In genomic region chr7:106285051-106285800, GRCh38 we compare ENCODE assay signal across 1 cellular context.
TF ChIP-seq lines count a peak whose summit lies in the region.

No MANE protein-coding gene starts in this region.

TF ChIP-seq in HepG2, 621 proteins besides CTCF, POLR2A, EP300 and RAD21 (continued from another document and continues in another):
- TF ChIP-seq, protein P1, sequence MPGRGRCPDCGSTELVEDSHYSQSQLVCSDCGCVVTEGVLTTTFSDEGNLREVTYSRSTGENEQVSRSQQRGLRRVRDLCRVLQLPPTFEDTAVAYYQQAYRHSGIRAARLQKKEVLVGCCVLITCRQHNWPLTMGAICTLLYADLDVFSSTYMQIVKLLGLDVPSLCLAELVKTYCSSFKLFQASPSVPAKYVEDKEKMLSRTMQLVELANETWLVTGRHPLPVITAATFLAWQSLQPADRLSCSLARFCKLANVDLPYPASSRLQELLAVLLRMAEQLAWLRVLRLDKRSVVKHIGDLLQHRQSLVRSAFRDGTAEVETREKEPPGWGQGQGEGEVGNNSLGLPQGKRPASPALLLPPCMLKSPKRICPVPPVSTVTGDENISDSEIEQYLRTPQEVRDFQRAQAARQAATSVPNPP (CRISPR knock-in tag; IDR thresholded peaks at IDR 0.05), result no peak
- TF ChIP-seq JDP2 (CRISPR knock-in tag; IDR thresholded peaks at IDR 0.05; ENCODE audit: borderline replicate concordance), result no peak
- TF ChIP-seq TCF12 (IDR thresholded peaks at IDR 0.05), result no peak
- no peak for TF ChIP-seq TCF12 (CRISPR knock-in tag; IDR thresholded peaks at IDR 0.05)
- TF ChIP-seq, protein P2, sequence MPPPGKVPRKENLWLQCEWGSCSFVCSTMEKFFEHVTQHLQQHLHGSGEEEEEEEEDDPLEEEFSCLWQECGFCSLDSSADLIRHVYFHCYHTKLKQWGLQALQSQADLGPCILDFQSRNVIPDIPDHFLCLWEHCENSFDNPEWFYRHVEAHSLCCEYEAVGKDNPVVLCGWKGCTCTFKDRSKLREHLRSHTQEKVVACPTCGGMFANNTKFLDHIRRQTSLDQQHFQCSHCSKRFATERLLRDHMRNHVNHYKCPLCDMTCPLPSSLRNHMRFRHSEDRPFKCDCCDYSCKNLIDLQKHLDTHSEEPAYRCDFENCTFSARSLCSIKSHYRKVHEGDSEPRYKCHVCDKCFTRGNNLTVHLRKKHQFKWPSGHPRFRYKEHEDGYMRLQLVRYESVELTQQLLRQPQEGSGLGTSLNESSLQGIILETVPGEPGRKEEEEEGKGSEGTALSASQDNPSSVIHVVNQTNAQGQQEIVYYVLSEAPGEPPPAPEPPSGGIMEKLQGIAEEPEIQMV (CRISPR knock-in tag; IDR thresholded peaks at IDR 0.05; ENCODE audit: low read depth), result 0 out of 2 replicates have a peak, but pooled peaks have one; percentile 23
- TF ChIP-seq, protein P3, sequence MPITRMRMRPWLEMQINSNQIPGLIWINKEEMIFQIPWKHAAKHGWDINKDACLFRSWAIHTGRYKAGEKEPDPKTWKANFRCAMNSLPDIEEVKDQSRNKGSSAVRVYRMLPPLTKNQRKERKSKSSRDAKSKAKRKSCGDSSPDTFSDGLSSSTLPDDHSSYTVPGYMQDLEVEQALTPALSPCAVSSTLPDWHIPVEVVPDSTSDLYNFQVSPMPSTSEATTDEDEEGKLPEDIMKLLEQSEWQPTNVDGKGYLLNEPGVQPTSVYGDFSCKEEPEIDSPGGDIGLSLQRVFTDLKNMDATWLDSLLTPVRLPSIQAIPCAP (CRISPR knock-in tag; IDR thresholded peaks at IDR 0.05; ENCODE audit: low read depth), result no peak; the same call in 1 of the 2 replicates
- peak; percentile 71 for TF ChIP-seq SP5 (CRISPR knock-in tag; IDR thresholded peaks at IDR 0.05; ENCODE audit: borderline replicate concordance, low read depth)
- TF ChIP-seq SCMH1 (CRISPR knock-in tag; IDR thresholded peaks at IDR 0.05; ENCODE audit: borderline replicate concordance), result no peak
- TF ChIP-seq MIER2 (CRISPR knock-in tag; IDR thresholded peaks at IDR 0.05), result no peak
- no peak for TF ChIP-seq GTF2F1 (IDR thresholded peaks at IDR 0.05; ENCODE audit: low read length)
- TF ChIP-seq ZBTB4 (CRISPR knock-in tag; IDR thresholded peaks at IDR 0.05; ENCODE audit: borderline replicate concordance), result 0 out of 2 replicates have a peak, but pooled peaks have one; percentile 56
- TF ChIP-seq SMYD3 (CRISPR knock-in tag; IDR thresholded peaks at IDR 0.05), result no peak; the same call in 1 of the 2 replicates
- TF ChIP-seq MEF2D (CRISPR knock-in tag; IDR thresholded peaks at IDR 0.05), result peak; percentile 21; the same call in 1 of the 2 replicates
- TF ChIP-seq, protein P4, sequence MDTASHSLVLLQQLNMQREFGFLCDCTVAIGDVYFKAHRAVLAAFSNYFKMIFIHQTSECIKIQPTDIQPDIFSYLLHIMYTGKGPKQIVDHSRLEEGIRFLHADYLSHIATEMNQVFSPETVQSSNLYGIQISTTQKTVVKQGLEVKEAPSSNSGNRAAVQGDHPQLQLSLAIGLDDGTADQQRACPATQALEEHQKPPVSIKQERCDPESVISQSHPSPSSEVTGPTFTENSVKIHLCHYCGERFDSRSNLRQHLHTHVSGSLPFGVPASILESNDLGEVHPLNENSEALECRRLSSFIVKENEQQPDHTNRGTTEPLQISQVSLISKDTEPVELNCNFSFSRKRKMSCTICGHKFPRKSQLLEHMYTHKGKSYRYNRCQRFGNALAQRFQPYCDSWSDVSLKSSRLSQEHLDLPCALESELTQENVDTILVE (CRISPR knock-in tag; IDR thresholded peaks at IDR 0.05), result peak; percentile 87
- TF ChIP-seq ZNF788 (CRISPR knock-in tag; IDR thresholded peaks at IDR 0.05; ENCODE audit: borderline replicate concordance), result peak; percentile 95; the same call in 1 of the 2 replicates
- TF ChIP-seq KLF12 (CRISPR knock-in tag; IDR thresholded peaks at IDR 0.05; ENCODE audit: borderline replicate concordance), result peak; percentile 53; the same call in 1 of the 2 replicates
- TF ChIP-seq GATAD1 (CRISPR knock-in tag; IDR thresholded peaks at IDR 0.05), result 0 out of 2 replicates have a peak, but pooled peaks have one; percentile 64
- no peak for TF ChIP-seq ZNF660 (CRISPR knock-in tag; IDR thresholded peaks at IDR 0.05; ENCODE audit: borderline replicate concordance, low read depth)
- TF ChIP-seq ZNF33B (CRISPR knock-in tag; IDR thresholded peaks at IDR 0.05), result no peak
- 0 out of 2 replicates have a peak, but pooled peaks have one; percentile 40 for TF ChIP-seq KDM4B (CRISPR knock-in tag; IDR thresholded peaks at IDR 0.05)
- no peak for TF ChIP-seq FUBP1 (CRISPR knock-in tag; IDR thresholded peaks at IDR 0.05; ENCODE audit: borderline replicate concordance)
- no peak; the same call in 1 of the 2 replicates for TF ChIP-seq KDM5A (IDR thresholded peaks at IDR 0.05; ENCODE audit: borderline replicate concordance, low read length)
- TF ChIP-seq ZNF234 (CRISPR knock-in tag; conservative IDR thresholded peaks at IDR 0.05), result no peak
- no peak for TF ChIP-seq ZNF276 (CRISPR knock-in tag; IDR thresholded peaks at IDR 0.05; ENCODE audit: low read depth)
- TF ChIP-seq POLR2AphosphoS5 (IDR thresholded peaks at IDR 0.05; ENCODE audit: low read depth, low read length), result peak; percentile 63
- no peak for TF ChIP-seq CHD4 (IDR thresholded peaks at IDR 0.05; ENCODE audit: borderline replicate concordance, low read length)
- no peak for TF ChIP-seq NFE2 (CRISPR knock-in tag; IDR thresholded peaks at IDR 0.05)
- TF ChIP-seq HOXA3 (CRISPR knock-in tag; IDR thresholded peaks at IDR 0.05), result peak; percentile 53; the same call in 1 of the 2 replicates
- TF ChIP-seq THAP9 (CRISPR knock-in tag; IDR thresholded peaks at IDR 0.05; ENCODE audit: borderline replicate concordance), result peak; percentile 64; the same call in 1 of the 2 replicates
- peak; percentile 67 for TF ChIP-seq PAXIP1 (CRISPR knock-in tag; conservative IDR thresholded peaks at IDR 0.05)
- peak; percentile 54; the same call in 1 of the 2 replicates for TF ChIP-seq ZNF20 (CRISPR knock-in tag; IDR thresholded peaks at IDR 0.05)
- peak; percentile 69; the same call in 1 of the 2 replicates for TF ChIP-seq ZNF891 (CRISPR knock-in tag; IDR thresholded peaks at IDR 0.05)
- TF ChIP-seq FOSL1 (CRISPR knock-in tag; IDR thresholded peaks at IDR 0.05; ENCODE audit: borderline replicate concordance), result no peak
- peak; percentile 92 for TF ChIP-seq ZNF605 (CRISPR knock-in tag; IDR thresholded peaks at IDR 0.05)
- TF ChIP-seq ZSCAN30 (CRISPR knock-in tag; IDR thresholded peaks at IDR 0.05), result no peak
- TF ChIP-seq ZNF713 (CRISPR knock-in tag; IDR thresholded peaks at IDR 0.05), result no peak
- no peak for TF ChIP-seq CHCHD3 (CRISPR knock-in tag; IDR thresholded peaks at IDR 0.05)
- TF ChIP-seq HOXA9 (CRISPR knock-in tag; IDR thresholded peaks at IDR 0.05; ENCODE audit: borderline replicate concordance), result no peak
- 0 out of 2 replicates have a peak, but pooled peaks have one; percentile 34 for TF ChIP-seq ZBTB42 (CRISPR knock-in tag; IDR thresholded peaks at IDR 0.05)
- TF ChIP-seq FOXA3 (CRISPR knock-in tag; IDR thresholded peaks at IDR 0.05), result peak; percentile 35; the same call in 1 of the 2 replicates
- TF ChIP-seq, protein P5, sequence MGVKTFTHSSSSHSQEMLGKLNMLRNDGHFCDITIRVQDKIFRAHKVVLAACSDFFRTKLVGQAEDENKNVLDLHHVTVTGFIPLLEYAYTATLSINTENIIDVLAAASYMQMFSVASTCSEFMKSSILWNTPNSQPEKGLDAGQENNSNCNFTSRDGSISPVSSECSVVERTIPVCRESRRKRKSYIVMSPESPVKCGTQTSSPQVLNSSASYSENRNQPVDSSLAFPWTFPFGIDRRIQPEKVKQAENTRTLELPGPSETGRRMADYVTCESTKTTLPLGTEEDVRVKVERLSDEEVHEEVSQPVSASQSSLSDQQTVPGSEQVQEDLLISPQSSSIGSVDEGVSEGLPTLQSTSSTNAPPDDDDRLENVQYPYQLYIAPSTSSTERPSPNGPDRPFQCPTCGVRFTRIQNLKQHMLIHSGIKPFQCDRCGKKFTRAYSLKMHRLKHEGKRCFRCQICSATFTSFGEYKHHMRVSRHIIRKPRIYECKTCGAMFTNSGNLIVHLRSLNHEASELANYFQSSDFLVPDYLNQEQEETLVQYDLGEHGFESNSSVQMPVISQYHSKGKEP (CRISPR knock-in tag; IDR thresholded peaks at IDR 0.05), result no peak
- 0 out of 2 replicates have a peak, but pooled peaks have one; percentile 33 for TF ChIP-seq RNF2 (conservative IDR thresholded peaks at IDR 0.05; ENCODE audit: low read depth)
